17 cellular contexts compared by ENCODE assay signal in genomic region chr13:60765700-60766411, GRCh38.
DNase-seq lines count a peak whose midpoint lies in the region; ATAC-seq and TF ChIP-seq lines count a peak whose summit lies in the region.
"Had no signal": no experiment of that assay in that cellular context is flagged by ENCODE, and none has a peak within 500 bp of the region (broad histone marks: within the 10 kb centered on the region; RNA-seq: fewer than 3 reads in every experiment).

No MANE protein-coding gene starts in this region.

- no peaks in the 10 kb centered on the region for H3F3A ChIP-seq in MM.1S (ENCODE audit: insufficient read depth, low read length)

- DNase-seq in caudate nucleus (lab: John Stamatoyannopoulos, UW) (peak in 20 of 61 donors; percentile 1 to 73 (median 14)), iris pigment epithelial cell (ENCODE audit: low read depth) (peak; percentile 20), prostate gland (ENCODE audit: low spot score) (peak; percentile 38), RWPE1 (ENCODE audit: low spot score) (no peak), GF-D8 (lab: John Stamatoyannopoulos, UW) (no peak), MM.1S (no peak)
- DNase-seq: activated CD4-positive, alpha-beta T cell treated with anti-CD3 and anti-CD28 coated beads for 36 hours; activated T-cell treated with anti-CD3 and anti-CD28 coated beads, Interleukin-2, amount 50 U/mL, for 1 hour; adrenal gland; endodermal cell; NCI-H2081 treated with DMSO at 0.1 percent for 48 hours; stimulated activated CD4-positive, alpha-beta T cell treated with anti-CD3 and anti-CD28 coated beads, Interleukin-2, amount 100 ng/mL, for 24 hours; SW 1271 had no signal

- TF ChIP-seq POLR2A in prostate gland (IDR thresholded peaks at IDR 0.05) = no peak

- no peaks in the 10 kb centered on the region for H3K36me3 ChIP-seq in prostate gland
- no peaks in the 10 kb centered on the region for H3K36me3 ChIP-seq in MM.1S (replicated peaks; ENCODE audit: insufficient read depth, low read length)
- H3K36me3 ChIP-seq: adrenal gland had no signal

- H3K27ac ChIP-seq in caudate nucleus (ENCODE audit: low read depth, low read length) = peak overlapping the region; percentile 37
- no peak overlapping the region for H3K27ac ChIP-seq in prostate gland
- no peak overlapping the region; the same call in 1 of the 2 replicates for H3K27ac ChIP-seq in RWPE1
- H3K27ac ChIP-seq in MM.1S (ENCODE audit: low read length) = no peak overlapping the region
- H3K27ac ChIP-seq: adrenal gland, parathyroid adenoma had no signal

- POLR2A ChIA-PET in RWPE1 (lab: Yijun Ruan, JAX; ENCODE audit: low non-redundant PET) = no interaction called here

- no peaks in the 10 kb centered on the region for H3K9me2 ChIP-seq in MM.1S (replicated peaks; ENCODE audit: insufficient read depth, low read length)

- no peak overlapping the region for H3K4me2 ChIP-seq in MM.1S (ENCODE audit: low read depth, low read length)
- H3K4me2 ChIP-seq: GM23338 had no signal

- intact Hi-C loops in prostate gland (cut with DNase I) = no loop called here

- no peak for TF ChIP-seq CTCF in prostate gland (IDR thresholded peaks at IDR 0.05)
- TF ChIP-seq CTCF in RWPE1 (conservative IDR thresholded peaks at IDR 0.05; ENCODE audit: low read depth) = no peak
- TF ChIP-seq CTCF in MM.1S (IDR thresholded peaks at IDR 0.05; ENCODE audit: low read length) = no peak

- CTCF ChIA-PET in RWPE1 (lab: Yijun Ruan, JAX) = no interaction called here

- no peak overlapping the region for H3K9ac ChIP-seq in MM.1S (ENCODE audit: low read length)
- H3K9ac ChIP-seq: parathyroid adenoma had no signal

- no peak for TF ChIP-seq EP300 in Ishikawa (IDR thresholded peaks at IDR 0.05; ENCODE audit: borderline replicate concordance)

- H3K9me3 ChIP-seq in prostate gland (no peaks in the 10 kb centered on the region), MM.1S (replicated peaks; ENCODE audit: insufficient read depth, low read length) (no peaks in the 10 kb centered on the region)
- H3K9me3 ChIP-seq: adrenal gland had no signal

- H4K20me1 ChIP-seq in MM.1S (ENCODE audit: insufficient read depth, low read length) = no peaks in the 10 kb centered on the region

- no peak overlapping the region for H2AFZ ChIP-seq in MM.1S (ENCODE audit: low read length)
- H2AFZ ChIP-seq: GM23338, parathyroid adenoma had no signal

- no peaks in the 10 kb centered on the region for H3K79me2 ChIP-seq in MM.1S (ENCODE audit: low read length)
- H3K79me2 ChIP-seq: parathyroid adenoma had no signal

- 44% methylated on average over 5 of the region's 5 CpGs for WGBS in prostate gland

- no peak overlapping the region for H3K4me3 ChIP-seq in prostate gland
- no peak overlapping the region for H3K4me3 ChIP-seq in MM.1S (ENCODE audit: low read length)
- H3K4me3 ChIP-seq: adrenal gland, GM23338 had no signal

- H3K4me1 ChIP-seq in prostate gland (replicated peaks) = no peaks in the 10 kb centered on the region
- H3K4me1 ChIP-seq in MM.1S (ENCODE audit: low read length) = no peaks in the 10 kb centered on the region
- H3K4me1 ChIP-seq: adrenal gland, parathyroid adenoma had no signal

- no peak for ATAC-seq in GM18868 (IDR thresholded peaks at IDR 0.05; ENCODE audit: unreplicated experiment)
- ATAC-seq: activated CD4-positive, alpha-beta T cell treated with anti-CD3 and anti-CD28 coated beads for 36 hours; GM23338 had no signal

- H3K27me3 ChIP-seq in prostate gland (replicated peaks; ENCODE audit: insufficient read depth) = no peaks in the 10 kb centered on the region
- no peaks in the 10 kb centered on the region for H3K27me3 ChIP-seq in MM.1S (replicated peaks; ENCODE audit: insufficient read depth, low read length)
- H3K27me3 ChIP-seq: adrenal gland had no signal

- no peak for TF ChIP-seq RAD21 in Ishikawa (IDR thresholded peaks at IDR 0.05; ENCODE audit: low read depth)

TF ChIP-seq in Ishikawa, 13 proteins besides CTCF, POLR2A, EP300 and RAD21:
- no peak for TF ChIP-seq TAF1 (IDR thresholded peaks at IDR 0.05; ENCODE audit: low read depth)
- peak; percentile 90 for TF ChIP-seq TEAD4 (IDR thresholded peaks at IDR 0.05)
- TF ChIP-seq NFIC (IDR thresholded peaks at IDR 0.05) = peak; percentile 54
- TF ChIP-seq MAX (IDR thresholded peaks at IDR 0.05) = no peak
- TF ChIP-seq EGR1 (IDR thresholded peaks at IDR 0.05) = peak; percentile 37; the same call in 1 of the 2 replicates
- TF ChIP-seq YY1 (IDR thresholded peaks at IDR 0.05; ENCODE audit: low read depth) = peak; percentile 25; the same call in 1 of the 2 replicates

Comparison
In these comparisons a context has a peak if more than half of its experiments do, and no peak if none do; other contexts are left out.
1. DNase-seq: peak in iris pigment epithelial cell (single experiment) and prostate gland (single experiment); none in RWPE1 (single experiment), GF-D8 (single experiment) and MM.1S (single experiment).